8 cellular contexts compared by ENCODE assay signal in genomic region chr5:43043400-43043756, GRCh38. TPM values are rescaled to one million over a fixed set of nuclear protein-coding genes. Genes with fewer than 3 reads are reported as not detected.
DNase-seq lines count a peak whose midpoint lies in the region; ATAC-seq and TF ChIP-seq lines count a peak whose summit lies in the region.

No MANE protein-coding gene starts in this region.

- peak overlapping the region; percentile 89 to 99 (median 97) for H3K27ac ChIP-seq in BLaER1 treated with 17β-estradiol and CSF1 and Interleukin-3, amounts not matched to agents 10 nM and 100 nM
- peak overlapping the region; percentile 78 to 98 (median 96) for H3K27ac ChIP-seq in dorsolateral prefrontal cortex

- H3K27me3 ChIP-seq in BLaER1 treated with 17β-estradiol and CSF1 and Interleukin-3, amounts not matched to agents 10 nM and 100 nM: no peaks in the 10 kb centered on the region
- H3K27me3 ChIP-seq in dorsolateral prefrontal cortex: peaks cover 0 to 54% (median 38%) of the 10 kb centered on the region in 45 donors

- ATAC-seq in HG02884 (IDR thresholded peaks at IDR 0.05; ENCODE audit: unreplicated experiment): no peak
- no peak for ATAC-seq in HG03469 (IDR thresholded peaks at IDR 0.05; ENCODE audit: unreplicated experiment)

- H3K4me3 ChIP-seq in BLaER1 treated with 17β-estradiol and CSF1 and Interleukin-3, amounts not matched to agents 10 nM and 100 nM: peak overlapping the region; percentile 64 to 78 (median 72)
- H3K4me3 ChIP-seq in LNCaP clone FGC (ENCODE audit: low read depth, low read length) (peak overlapping the region; percentile 43), dorsolateral prefrontal cortex (peak overlapping the region; percentile 40 to 83 (median 65))

- no peaks in the 10 kb centered on the region for H3K9me3 Mint-ChIP-seq in nephron progenitor cell

- TF ChIP-seq CTCF in LNCaP clone FGC (IDR thresholded peaks at IDR 0.05; ENCODE audit: control insufficient read depth, extremely low read depth, insufficient read depth): no peak
- TF ChIP-seq CTCF in dorsolateral prefrontal cortex (IDR thresholded peaks at IDR 0.05 in 54 of 56, conservative IDR thresholded peaks at IDR 0.05 in 2 of 56; ENCODE audit: low read depth in 1 of 56, partially characterized antibody in 56 of 56): peak in 2 of 56 donors; percentile 1 to 2
- TF ChIP-seq CTCF in nephron progenitor cell (IDR thresholded peaks at IDR 0.05): no peak

- H3K4me1 Mint-ChIP-seq in nephron progenitor cell: peaks cover 52% of the 10 kb centered on the region

- H3K27me3 Mint-ChIP-seq in nephron progenitor cell (ENCODE audit: low read depth, poor library complexity): peaks cover 81% of the 10 kb centered on the region

- peaks cover 11 to 22% (median 16%) of the 10 kb centered on the region in 10 experiments for H3K4me1 ChIP-seq in BLaER1 treated with 17β-estradiol and CSF1 and Interleukin-3, amounts not matched to agents 10 nM and 100 nM

- H3K9ac ChIP-seq in BLaER1 treated with 17β-estradiol and CSF1 and Interleukin-3, amounts not matched to agents 10 nM and 100 nM: peak overlapping the region; percentile 87 to 99 (median 93)

- peaks cover 0 to 15% (median 6%) of the 10 kb centered on the region in 11 experiments; a peak in 8 of 22 replicates for H4K20me1 ChIP-seq in BLaER1 treated with 17β-estradiol and CSF1 and Interleukin-3, amounts not matched to agents 10 nM and 100 nM

- intact Hi-C loops in dorsolateral prefrontal cortex (cut with DNase I): loop anchor here (5.0 to 10.0 kb wide), 4 partner anchors 36 to 1139 kb away; partner anchors contain the start of genes NIM1K (in 1 of the 2), RIMOC1 (in 1 of the 2) and ZNF131 (in 1 of the 2)

- no peaks in the 10 kb centered on the region for H3K36me3 Mint-ChIP-seq in nephron progenitor cell (ENCODE audit: low read depth)

- peak overlapping the region; percentile 80 to 98 (median 95) for H3K4me2 ChIP-seq in BLaER1 treated with 17β-estradiol and CSF1 and Interleukin-3, amounts not matched to agents 10 nM and 100 nM

- H3K27ac Mint-ChIP-seq in nephron progenitor cell: no peak overlapping the region

- H3K36me3 ChIP-seq in BLaER1 treated with 17β-estradiol and CSF1 and Interleukin-3, amounts not matched to agents 10 nM and 100 nM: peaks cover 0 to 6% (median 0%) of the 10 kb centered on the region in 11 experiments; a peak in 5 of 22 replicates

- no peaks in the 10 kb centered on the region for H3K9me3 ChIP-seq in BLaER1 treated with 17β-estradiol and CSF1 and Interleukin-3, amounts not matched to agents 10 nM and 100 nM (replicated peaks in 1 of 11)

- DNase-seq in LNCaP clone FGC (ENCODE audit: low read depth): no peak
- DNase-seq in dorsolateral prefrontal cortex: no peak
- no peak for DNase-seq in nephron progenitor cell
- no peak for DNase-seq in stimulated activated CD4-positive, alpha-beta T cell treated with anti-CD3 and anti-CD28 coated beads, Interleukin-1b, Interleukin-23, amount 100 ng/mL, for 48 hours
- DNase-seq in DMS114 treated with DMSO at 0.1 percent for 48 hours (lab: John Stamatoyannopoulos, UW; ENCODE audit: unreplicated experiment): no peak

- H3K4me3 Mint-ChIP-seq in nephron progenitor cell: peak overlapping the region; percentile 81

RNA-seq across cellular contexts. Expression of gene ANXA2R, which starts 3.3 kb away (rescaled TPM):
- total RNA-seq in dorsolateral prefrontal cortex: 1 to 10 TPM in 111 of 120 experiments, under 1 TPM in 9; 0.48 to 5.2 (median 1.9) TPM
